9 cellular contexts compared by ENCODE assay signal in the genomic region with DNA sequence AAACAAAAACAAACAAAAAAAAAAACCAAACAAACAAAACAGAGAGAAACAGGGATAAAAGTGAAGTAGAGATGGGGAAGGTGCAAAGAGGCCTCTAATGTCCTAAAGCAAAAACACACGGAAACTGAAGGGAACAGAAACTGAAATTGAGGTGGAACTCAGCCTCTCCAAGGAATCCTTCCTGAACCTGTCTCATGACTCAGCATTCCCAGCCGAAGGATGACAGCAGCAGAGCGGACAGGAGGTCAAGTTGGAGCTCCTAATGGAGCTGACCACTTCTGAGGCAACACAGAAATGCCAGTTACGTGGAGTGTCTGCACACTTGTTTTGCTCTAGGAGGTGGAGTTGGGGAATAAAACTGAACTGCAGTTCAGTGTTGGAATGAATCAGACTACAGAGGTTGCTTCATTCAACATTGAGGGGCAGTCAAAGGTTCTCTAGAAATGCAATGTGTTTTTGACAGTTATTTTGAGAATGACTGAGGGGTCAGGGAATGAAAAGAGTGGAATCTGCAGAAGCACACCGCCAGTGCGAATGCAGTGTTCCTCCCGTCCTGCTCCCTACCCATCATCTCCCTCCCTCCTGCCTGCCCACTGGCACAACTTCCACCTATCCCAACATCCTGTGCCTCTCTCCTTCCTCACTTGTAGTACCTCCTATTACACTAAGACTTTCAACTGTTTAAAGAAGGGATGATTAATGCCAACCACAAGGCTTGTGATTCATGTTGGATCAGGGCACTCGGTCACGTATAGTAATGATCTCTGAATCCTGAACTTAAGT. TPM values are rescaled to one million over a fixed set of nuclear protein-coding genes. Genes with fewer than 3 reads are reported as not detected.
DNase-seq lines count a peak whose midpoint lies in the region; ATAC-seq and TF ChIP-seq lines count a peak whose summit lies in the region.
"Had no signal": no experiment of that assay in that cellular context is flagged by ENCODE, and none has a peak within 500 bp of the region (broad histone marks: within the 10 kb centered on the region; RNA-seq: fewer than 3 reads in every experiment).

No MANE protein-coding gene starts in this region.

- no peak for ATAC-seq in HG03378 (IDR thresholded peaks at IDR 0.05; ENCODE audit: unreplicated experiment)

- H3K4me3 ChIP-seq in skeletal muscle cell (ENCODE audit: low read depth, low read length): no peak overlapping the region

- peak; percentile 37 for DNase-seq in NCI-H2227 (lab: John Stamatoyannopoulos, UW; ENCODE audit: unreplicated experiment)
- DNase-seq in NCI-H2227 treated with DMSO at 0.1 percent for 48 hours (lab: John Stamatoyannopoulos, UW): no peak
- DNase-seq in fibroblast of peridontal ligament (ENCODE audit: extremely low read depth): peak; percentile 69
- peak; percentile 64 for DNase-seq in skeletal muscle cell (ENCODE audit: low read depth)
- DNase-seq in foreskin melanocyte: no peak
- DNase-seq in stimulated activated CD4-positive, alpha-beta T cell treated with anti-CD3 and anti-CD28 coated beads, Interleukin-12 subunit alpha, Interleukin-12 subunit beta, amount 100 ng/mL, for 4 hours: no peak

TF ChIP-seq in PFSK-1, 5 proteins besides CTCF, POLR2A, EP300 and RAD21:
- TF ChIP-seq, protein P1, sequence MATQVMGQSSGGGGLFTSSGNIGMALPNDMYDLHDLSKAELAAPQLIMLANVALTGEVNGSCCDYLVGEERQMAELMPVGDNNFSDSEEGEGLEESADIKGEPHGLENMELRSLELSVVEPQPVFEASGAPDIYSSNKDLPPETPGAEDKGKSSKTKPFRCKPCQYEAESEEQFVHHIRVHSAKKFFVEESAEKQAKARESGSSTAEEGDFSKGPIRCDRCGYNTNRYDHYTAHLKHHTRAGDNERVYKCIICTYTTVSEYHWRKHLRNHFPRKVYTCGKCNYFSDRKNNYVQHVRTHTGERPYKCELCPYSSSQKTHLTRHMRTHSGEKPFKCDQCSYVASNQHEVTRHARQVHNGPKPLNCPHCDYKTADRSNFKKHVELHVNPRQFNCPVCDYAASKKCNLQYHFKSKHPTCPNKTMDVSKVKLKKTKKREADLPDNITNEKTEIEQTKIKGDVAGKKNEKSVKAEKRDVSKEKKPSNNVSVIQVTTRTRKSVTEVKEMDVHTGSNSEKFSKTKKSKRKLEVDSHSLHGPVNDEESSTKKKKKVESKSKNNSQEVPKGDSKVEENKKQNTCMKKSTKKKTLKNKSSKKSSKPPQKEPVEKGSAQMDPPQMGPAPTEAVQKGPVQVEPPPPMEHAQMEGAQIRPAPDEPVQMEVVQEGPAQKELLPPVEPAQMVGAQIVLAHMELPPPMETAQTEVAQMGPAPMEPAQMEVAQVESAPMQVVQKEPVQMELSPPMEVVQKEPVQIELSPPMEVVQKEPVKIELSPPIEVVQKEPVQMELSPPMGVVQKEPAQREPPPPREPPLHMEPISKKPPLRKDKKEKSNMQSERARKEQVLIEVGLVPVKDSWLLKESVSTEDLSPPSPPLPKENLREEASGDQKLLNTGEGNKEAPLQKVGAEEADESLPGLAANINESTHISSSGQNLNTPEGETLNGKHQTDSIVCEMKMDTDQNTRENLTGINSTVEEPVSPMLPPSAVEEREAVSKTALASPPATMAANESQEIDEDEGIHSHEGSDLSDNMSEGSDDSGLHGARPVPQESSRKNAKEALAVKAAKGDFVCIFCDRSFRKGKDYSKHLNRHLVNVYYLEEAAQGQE (IDR thresholded peaks at IDR 0.05; ENCODE audit: insufficient read depth in 1 of 2, low read depth in 2 of 2, low read length in 2 of 2): 0 out of 4 replicates have a peak, but pooled peaks of 1 of the 2 experiments have one; percentile 14
- TF ChIP-seq SIN3A (IDR thresholded peaks at IDR 0.05; ENCODE audit: borderline replicate concordance, insufficient read depth, low read length) (peak; percentile 66; the same call in 1 of the 2 replicates), TAF1 (IDR thresholded peaks at IDR 0.05; ENCODE audit: borderline replicate concordance, insufficient read depth, low read length) (no peak), FOXP2 (optimal IDR thresholded peaks at IDR 0.05; ENCODE audit: borderline replicate concordance, extremely low read depth, extremely low read length, insufficient read depth) (no peak)
TF ChIP-seq in PFSK-1: peak in this region for 2.

RNA-seq across cellular contexts. Expression of a gene that starts 6.3 kb away (rescaled TPM):
- polyA plus RNA-seq in PFSK-1 (2012; ENCODE audit: insufficient read length, low read depth): 51.9 TPM

RNA-seq across cellular contexts. Expression of a gene that starts 20.8 kb away (rescaled TPM):
- not detected for polyA plus RNA-seq in PFSK-1 (2012; ENCODE audit: insufficient read length, low read depth)
- polyA plus RNA-seq: neural cell had no signal

RNA-seq across cellular contexts. Expression of a gene that starts 54.6 kb away (rescaled TPM):
- polyA plus RNA-seq in PFSK-1 (2012; ENCODE audit: insufficient read length, low read depth): 19.3 TPM
- polyA plus RNA-seq: neural cell had no signal

Comparison
In these comparisons a context has a peak if more than half of its experiments do, and no peak if none do; other contexts are left out.
1. DNase-seq: peak in NCI-H2227 (single experiment), fibroblast of peridontal ligament (single experiment) and skeletal muscle cell (single experiment); none in NCI-H2227 treated with DMSO at 0.1 percent for 48 hours (single experiment), foreskin melanocyte (single experiment) and stimulated activated CD4-positive, alpha-beta T cell treated with anti-CD3 and anti-CD28 coated beads, Interleukin-12 subunit alpha, Interleukin-12 subunit beta, amount 100 ng/mL, for 4 hours (single experiment).